In the genomic region with DNA sequence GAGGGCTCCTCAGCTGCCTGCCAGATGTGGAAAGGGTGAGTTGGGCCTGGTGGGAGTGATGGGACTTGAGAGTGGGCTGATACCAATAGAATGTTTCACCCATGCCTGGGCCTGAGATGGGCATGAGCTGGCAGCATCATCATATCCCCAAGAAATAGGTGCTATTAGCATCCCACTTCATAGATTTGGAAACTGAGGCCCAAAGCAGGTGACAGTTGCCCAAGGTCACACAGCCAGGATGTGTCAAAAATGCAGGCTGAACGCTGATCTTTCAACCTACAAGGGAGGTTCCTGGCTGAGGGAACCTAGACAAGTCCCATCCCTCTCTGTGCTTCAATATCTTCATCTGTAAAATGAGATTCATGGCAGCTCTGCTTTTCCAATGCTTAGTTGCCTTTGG, we compare ENCODE assay signal across 1 cellular context.
TF ChIP-seq lines count a peak whose summit lies in the region.

No MANE protein-coding gene starts in this region.

TF ChIP-seq in HepG2, 621 proteins besides CTCF, POLR2A, EP300 and RAD21:
- no peak for TF ChIP-seq KLF16 (CRISPR knock-in tag; IDR thresholded peaks at IDR 0.05)
- TF ChIP-seq ZNF629 (CRISPR knock-in tag; conservative IDR thresholded peaks at IDR 0.05) = peak; percentile 72
- no peak for TF ChIP-seq ZNF746 (CRISPR knock-in tag; IDR thresholded peaks at IDR 0.05)
